ENCODE assay signal across 8 cellular contexts in genomic region chr4:44446801-44447562, GRCh38. TPM values are rescaled to one million over a fixed set of nuclear protein-coding genes. Genes with fewer than 3 reads are reported as not detected.
A peak's percentile ranks its signal among the peaks of the same experiment; 100 is the strongest.
DNase-seq lines count a peak whose midpoint lies in the region; TF ChIP-seq lines count a peak whose summit lies in the region.

No MANE protein-coding gene starts in this region.

- H3K9me3 ChIP-seq in ascending aorta (no peaks in the 10 kb centered on the region), stomach smooth muscle (ENCODE audit: control insufficient read depth in 2 of 2, low read length in 2 of 2) (no peaks in the 10 kb centered on the region)

- intact Hi-C loops in ascending aorta (cut with DNase I): loop anchor here (5.0 kb wide), 3 partner anchors 230 to 1355 kb away; partner anchors contain the start of genes GNPDA2 and GUF1

- H3K27ac ChIP-seq in ascending aorta: peak overlapping the region in 1 of 2 donors; percentile 55
- H3K27ac ChIP-seq in stomach smooth muscle (ENCODE audit: low read length): peak overlapping the region; percentile 75

- H3K4me1 ChIP-seq in ascending aorta (no peaks in the 10 kb centered on the region), stomach smooth muscle (ENCODE audit: control insufficient read depth, insufficient read depth, low read length) (no peaks in the 10 kb centered on the region)

- TF ChIP-seq CTCF in ascending aorta (IDR thresholded peaks at IDR 0.05): no peak

- H3K36me3 ChIP-seq in ascending aorta (no peaks in the 10 kb centered on the region), stomach smooth muscle (ENCODE audit: control insufficient read depth in 2 of 2, insufficient read depth in 2 of 2, low read length in 2 of 2) (no peaks in the 10 kb centered on the region)

- peak; percentile 36 for DNase-seq in NCI-H748 (lab: John Stamatoyannopoulos, UW; ENCODE audit: unreplicated experiment)
- no peak for DNase-seq in NCI-H748 treated with DMSO at 0.1 percent for 48 hours (lab: John Stamatoyannopoulos, UW)
- DNase-seq in ascending aorta (ENCODE audit: low spot score in 2 of 2): no peak
- DNase-seq in islet precursor cell: peak; percentile 57
- no peak for DNase-seq in NCI-H1048 (lab: John Stamatoyannopoulos, UW)
- no peak for DNase-seq in EL
- no peak for DNase-seq in GM19240 (ENCODE audit: insufficient read length, low spot score)

- peaks cover 5% of the 10 kb centered on the region for H3K27me3 ChIP-seq in ascending aorta
- peaks cover 2% of the 10 kb centered on the region in 2 donors for H3K27me3 ChIP-seq in stomach smooth muscle (ENCODE audit: control insufficient read depth in 1 of 2, insufficient read depth in 2 of 2, low read length in 2 of 2)

- peak overlapping the region; percentile 58 to 61 for H3K4me3 ChIP-seq in ascending aorta
- peak overlapping the region; percentile 70 to 84 for H3K4me3 ChIP-seq in stomach smooth muscle (ENCODE audit: low read length in 2 of 2)

- H3K9ac ChIP-seq in stomach smooth muscle (ENCODE audit: low read length in 2 of 2): peak overlapping the region; percentile 51 to 73

RNA-seq across cellular contexts. Expression of gene KCTD8, which starts 1.6 kb away (rescaled TPM):
- total RNA-seq in ascending aorta: 0.43 TPM

Comparison
In these comparisons a context has a peak if more than half of its experiments do, and no peak if none do; other contexts are left out.
1. DNase-seq: peak in NCI-H748 (single experiment) and islet precursor cell (single experiment); none in NCI-H748 treated with DMSO at 0.1 percent for 48 hours (single experiment), ascending aorta (0 of 2), NCI-H1048 (single experiment), EL (single experiment) and GM19240 (single experiment).